In the genomic region with DNA sequence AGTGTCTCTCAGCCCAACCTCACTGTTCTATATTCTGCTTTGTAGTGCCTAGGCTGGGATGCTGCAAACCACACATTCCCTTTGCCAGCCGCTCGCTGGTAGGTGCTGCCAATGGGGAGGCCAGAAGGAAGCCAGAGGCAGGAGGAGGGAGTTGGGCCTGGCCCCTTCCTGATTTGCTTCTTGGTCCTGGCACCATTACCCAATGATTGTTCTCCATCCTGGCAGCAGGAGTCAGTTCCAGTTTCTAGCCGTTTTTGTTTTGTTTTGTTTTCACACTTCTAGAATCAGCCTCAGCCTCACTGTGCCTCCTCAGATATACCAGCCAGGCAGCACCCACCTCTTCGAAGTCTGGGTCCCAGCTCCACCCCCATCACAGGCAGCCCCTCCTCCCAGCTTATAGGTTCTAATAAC, we compare ENCODE assay signal across 15 cellular contexts. TPM values are rescaled to one million over a fixed set of nuclear protein-coding genes. Genes with fewer than 3 reads are reported as not detected.
DNase-seq lines count a peak whose midpoint lies in the region; ATAC-seq and TF ChIP-seq lines count a peak whose summit lies in the region.
"Had no signal": no experiment of that assay in that cellular context is flagged by ENCODE, and none has a peak within 500 bp of the region (broad histone marks: within the 10 kb centered on the region; RNA-seq: fewer than 3 reads in every experiment).

No MANE protein-coding gene starts in this region.

- H3K4me3 ChIP-seq in BLaER1 treated with 17β-estradiol and CSF1 and Interleukin-3, amounts not matched to agents 10 nM and 100 nM = no peak overlapping the region
- H3K4me3 ChIP-seq in SK-N-SH (ENCODE audit: low read depth in 2 of 2, low read length in 1 of 2) (no peak overlapping the region), tibial artery (no peak overlapping the region)
- H3K4me3 ChIP-seq: ascending aorta had no signal

- intact Hi-C loops in tibial artery (cut with DNase I; ENCODE audit: low total_unique reads) = no loop called here

- no peak for TF ChIP-seq CTCF in SK-N-SH (IDR thresholded peaks at IDR 0.05)
- TF ChIP-seq CTCF in tibial artery (IDR thresholded peaks at IDR 0.05) = no peak

- no peak overlapping the region for H3K27ac Mint-ChIP-seq in stimulated activated memory B cell treated with anti-CD40 and anti-IgM and Interleukin-4, amounts not matched to agents 10 μg/mL and 1 μg/mL and 100 μg/mL, for 72 hours
- H3K27ac Mint-ChIP-seq: T-helper 1 cell treated with Interleukin-12 subunit alpha and Interleukin-12 subunit beta and Interleukin-4 antibody, amounts not matched to agents 30 μg/mL and 1 μg/mL, for 36 hours had no signal

- no peaks in the 10 kb centered on the region for H3K9me3 Mint-ChIP-seq in stimulated activated memory B cell treated with anti-CD40 and anti-IgM and Interleukin-4, amounts not matched to agents 10 μg/mL and 1 μg/mL and 100 μg/mL, for 72 hours
- H3K9me3 Mint-ChIP-seq: T-helper 1 cell treated with Interleukin-12 subunit alpha and Interleukin-12 subunit beta and Interleukin-4 antibody, amounts not matched to agents 30 μg/mL and 1 μg/mL, for 36 hours had no signal

- no peaks in the 10 kb centered on the region for H3K9me3 ChIP-seq in BLaER1 treated with 17β-estradiol and CSF1 and Interleukin-3, amounts not matched to agents 10 nM and 100 nM (replicated peaks in 1 of 11)
- no peaks in the 10 kb centered on the region for H3K9me3 ChIP-seq in SK-N-SH
- H3K9me3 ChIP-seq in tibial artery = no peaks in the 10 kb centered on the region
- H3K9me3 ChIP-seq: ascending aorta had no signal

- peak overlapping the region in 6 of 11 experiments; percentile 17 to 50 (median 24); a peak in 7 of 22 replicates for H3K9ac ChIP-seq in BLaER1 treated with 17β-estradiol and CSF1 and Interleukin-3, amounts not matched to agents 10 nM and 100 nM
- H3K9ac ChIP-seq in SK-N-SH = no peak overlapping the region

- no peaks in the 10 kb centered on the region for H4K20me1 ChIP-seq in BLaER1 treated with 17β-estradiol and CSF1 and Interleukin-3, amounts not matched to agents 10 nM and 100 nM
- H4K20me1 ChIP-seq in SK-N-SH (ENCODE audit: insufficient read depth) = no peaks in the 10 kb centered on the region

- no peak for TF ChIP-seq RAD21 in SK-N-SH (IDR thresholded peaks at IDR 0.05; ENCODE audit: low read length)

- 55% methylated on average over 4 of the region's 4 CpGs for WGBS in SK-N-SH (ENCODE audit: low lambda C conversion rate)

- H2AFZ ChIP-seq in SK-N-SH (ENCODE audit: low read depth) = no peak overlapping the region

- H3K4me1 ChIP-seq in BLaER1 treated with 17β-estradiol and CSF1 and Interleukin-3, amounts not matched to agents 10 nM and 100 nM = peaks cover 23 to 66% (median 51%) of the 10 kb centered on the region in 10 experiments
- H3K4me1 ChIP-seq in SK-N-SH (ENCODE audit: control insufficient read depth in 1 of 2, insufficient read depth in 2 of 2, low read depth in 1 of 2, low read length in 1 of 2) (peaks cover 0 to 12% of the 10 kb centered on the region in 2 experiments; a peak in 1 of 4 replicates), tibial artery (peaks cover 0 to 28% (median 11%) of the 10 kb centered on the region in 4 donors)

- peak; percentile 39 for ATAC-seq in HG02798 (IDR thresholded peaks at IDR 0.05; ENCODE audit: poor library complexity, unreplicated experiment)
- no peak for ATAC-seq in HG03159 (IDR thresholded peaks at IDR 0.05; ENCODE audit: unreplicated experiment)
- ATAC-seq in stimulated activated memory B cell treated with anti-CD40 and anti-IgM and Interleukin-4, amounts not matched to agents 10 μg/mL and 1 μg/mL and 100 μg/mL, for 72 hours = no peak
- ATAC-seq: Panc1 had no signal

- DNase-seq in SK-N-SH (no peak), midbrain (lab: John Stamatoyannopoulos, UW) (peak; percentile 14), ureter (ENCODE audit: low spot score) (no peak), tibial artery (no peak)
- DNase-seq: activated CD4-positive, alpha-beta T cell treated with anti-CD3 and anti-CD28 coated beads for 48 hours; DMS79; NCI-H187 had no signal

- no peaks in the 10 kb centered on the region for H3K36me3 Mint-ChIP-seq in stimulated activated memory B cell treated with anti-CD40 and anti-IgM and Interleukin-4, amounts not matched to agents 10 μg/mL and 1 μg/mL and 100 μg/mL, for 72 hours

- H3K79me2 ChIP-seq in SK-N-SH (ENCODE audit: insufficient read depth) = no peaks in the 10 kb centered on the region

- no peaks in the 10 kb centered on the region for H3K4me1 Mint-ChIP-seq in stimulated activated memory B cell treated with anti-CD40 and anti-IgM and Interleukin-4, amounts not matched to agents 10 μg/mL and 1 μg/mL and 100 μg/mL, for 72 hours

- peaks cover 34% of the 10 kb centered on the region for H3K27me3 Mint-ChIP-seq in stimulated activated memory B cell treated with anti-CD40 and anti-IgM and Interleukin-4, amounts not matched to agents 10 μg/mL and 1 μg/mL and 100 μg/mL, for 72 hours

- no peak overlapping the region for H3K4me3 Mint-ChIP-seq in stimulated activated memory B cell treated with anti-CD40 and anti-IgM and Interleukin-4, amounts not matched to agents 10 μg/mL and 1 μg/mL and 100 μg/mL, for 72 hours
- H3K4me3 Mint-ChIP-seq: T-helper 1 cell treated with Interleukin-12 subunit alpha and Interleukin-12 subunit beta and Interleukin-4 antibody, amounts not matched to agents 30 μg/mL and 1 μg/mL, for 36 hours had no signal

- no peaks in the 10 kb centered on the region for H3F3A ChIP-seq in SK-N-SH (replicated peaks; ENCODE audit: insufficient read depth)

- CTCF ChIA-PET in SK-N-SH (lab: Yijun Ruan, JAX) = interaction anchor here (3.4 kb wide), 1 partner anchor 14 kb away, joined by 18 read pairs; no protein-coding TSS in a partner anchor

- no peaks in the 10 kb centered on the region for H3K36me3 ChIP-seq in BLaER1 treated with 17β-estradiol and CSF1 and Interleukin-3, amounts not matched to agents 10 nM and 100 nM
- H3K36me3 ChIP-seq in SK-N-SH (replicated peaks in 1 of 2; ENCODE audit: control insufficient read depth in 1 of 2, insufficient read depth in 2 of 2, low read length in 1 of 2) = no peaks in the 10 kb centered on the region
- no peaks in the 10 kb centered on the region for H3K36me3 ChIP-seq in tibial artery
- H3K36me3 ChIP-seq: ascending aorta had no signal

- H3K4me2 ChIP-seq in BLaER1 treated with 17β-estradiol and CSF1 and Interleukin-3, amounts not matched to agents 10 nM and 100 nM = peak overlapping the region; percentile 48 to 80 (median 73)
- peak overlapping the region; percentile 2; the same call in 1 of the 2 replicates for H3K4me2 ChIP-seq in SK-N-SH

- H3K27ac ChIP-seq in BLaER1 treated with 17β-estradiol and CSF1 and Interleukin-3, amounts not matched to agents 10 nM and 100 nM = peak overlapping the region in 9 of 11 experiments; percentile 15 to 74 (median 61); a peak in 17 of 22 replicates
- no peak overlapping the region for H3K27ac ChIP-seq in SK-N-SH (ENCODE audit: low read depth in 2 of 2, low read length in 1 of 2)
- H3K27ac ChIP-seq in tibial artery = no peak overlapping the region

- TF ChIP-seq EP300 in SK-N-SH (IDR thresholded peaks at IDR 0.05; ENCODE audit: borderline replicate concordance in 1 of 2, low read depth in 1 of 2, low read length in 1 of 2) = no peak

- no peaks in the 10 kb centered on the region for H3K9me2 ChIP-seq in SK-N-SH

- POLR2A ChIA-PET in SK-N-SH (lab: Yijun Ruan, JAX) = no interaction called here

- H3K27me3 ChIP-seq in BLaER1 treated with 17β-estradiol and CSF1 and Interleukin-3, amounts not matched to agents 10 nM and 100 nM = no peaks in the 10 kb centered on the region
- H3K27me3 ChIP-seq in SK-N-SH (ENCODE audit: insufficient read depth) (no peaks in the 10 kb centered on the region; the same call in 1 of the 2 replicates), tibial artery (no peaks in the 10 kb centered on the region)
- H3K27me3 ChIP-seq: ascending aorta had no signal

TF ChIP-seq in SK-N-SH, 30 proteins besides CTCF, POLR2A, EP300 and RAD21 (continues in another document):
- TF ChIP-seq FOXM1 (IDR thresholded peaks at IDR 0.05; ENCODE audit: low read depth) = no peak
- TF ChIP-seq POLR2AphosphoS5 (IDR thresholded peaks at IDR 0.05; ENCODE audit: low read depth, low read length) = no peak
- TF ChIP-seq, protein P1, sequence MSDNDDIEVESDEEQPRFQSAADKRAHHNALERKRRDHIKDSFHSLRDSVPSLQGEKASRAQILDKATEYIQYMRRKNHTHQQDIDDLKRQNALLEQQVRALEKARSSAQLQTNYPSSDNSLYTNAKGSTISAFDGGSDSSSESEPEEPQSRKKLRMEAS (IDR thresholded peaks at IDR 0.05; ENCODE audit: low read depth) = no peak
- TF ChIP-seq CHD2 (IDR thresholded peaks at IDR 0.05; ENCODE audit: low read length, partially characterized antibody) = no peak
- TF ChIP-seq EZH2phosphoT487 (IDR thresholded peaks at IDR 0.05; ENCODE audit: borderline replicate concordance, low read depth) = no peak
- no peak for TF ChIP-seq SIN3A (IDR thresholded peaks at IDR 0.05; ENCODE audit: borderline replicate concordance, low read depth, low read length)
- TF ChIP-seq, protein P2, sequence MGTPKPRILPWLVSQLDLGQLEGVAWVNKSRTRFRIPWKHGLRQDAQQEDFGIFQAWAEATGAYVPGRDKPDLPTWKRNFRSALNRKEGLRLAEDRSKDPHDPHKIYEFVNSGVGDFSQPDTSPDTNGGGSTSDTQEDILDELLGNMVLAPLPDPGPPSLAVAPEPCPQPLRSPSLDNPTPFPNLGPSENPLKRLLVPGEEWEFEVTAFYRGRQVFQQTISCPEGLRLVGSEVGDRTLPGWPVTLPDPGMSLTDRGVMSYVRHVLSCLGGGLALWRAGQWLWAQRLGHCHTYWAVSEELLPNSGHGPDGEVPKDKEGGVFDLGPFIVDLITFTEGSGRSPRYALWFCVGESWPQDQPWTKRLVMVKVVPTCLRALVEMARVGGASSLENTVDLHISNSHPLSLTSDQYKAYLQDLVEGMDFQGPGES (IDR thresholded peaks at IDR 0.05; ENCODE audit: low read depth, low read length) = no peak
- no peak for TF ChIP-seq SMC3 (IDR thresholded peaks at IDR 0.05; ENCODE audit: low read depth, low read length)
- no peak for TF ChIP-seq ELF1 (IDR thresholded peaks at IDR 0.05)

RNA-seq across cellular contexts. Expression of a gene that starts 27.4 kb away (rescaled TPM):
- polyA plus RNA-seq in SK-N-SH (2012; rRNA removed) = 1.4 and 1.7 TPM in 2 replicates
- polyA plus RNA-seq in SK-N-SH (2012; cell fraction: cytosol; rRNA removed) = 0.76 and 1.4 TPM in 2 replicates
- polyA plus RNA-seq in SK-N-SH (2012; cell fraction: nucleus; rRNA removed) = 1.8 and 2.2 TPM in 2 replicates
- total RNA-seq in ureter = 3.0 TPM
- total RNA-seq: frontal cortex had no signal

Comparison
In these comparisons a context has a peak if more than half of its experiments do, and no peak if none do; other contexts are left out.
1. H3K27ac ChIP-seq: peak in BLaER1 treated with 17β-estradiol and CSF1 and Interleukin-3, amounts not matched to agents 10 nM and 100 nM (9 of 11); none in SK-N-SH (0 of 2) and tibial artery (0 of 2).